Comparison of ENCODE assay signal across 13 cellular contexts in genomic region chr2:189467160-189467559, GRCh38. TPM values are rescaled to one million over a fixed set of nuclear protein-coding genes. Genes with fewer than 3 reads are reported as not detected.
DNase-seq lines count a peak whose midpoint lies in the region; ATAC-seq lines count a peak whose summit lies in the region.
"Had no signal": no experiment of that assay in that cellular context is flagged by ENCODE, and none has a peak within 500 bp of the region (broad histone marks: within the 10 kb centered on the region; RNA-seq: fewer than 3 reads in every experiment).

No MANE protein-coding gene starts in this region.

- H3K4me3 Mint-ChIP-seq in activated T-cell treated with anti-CD3 and anti-CD28 coated beads, Interleukin-2, amount 50 U/mL, for 72 hours, result no peak overlapping the region
- H3K4me3 Mint-ChIP-seq: CD8-positive, alpha-beta memory T cell; H9 had no signal

- no peak for ATAC-seq in activated T-cell treated with anti-CD3 and anti-CD28 coated beads, Interleukin-2, amount 50 U/mL, for 72 hours (replicated peaks in 1 of 2)
- ATAC-seq in left lobe of liver (peak; percentile 44), HG03196 (IDR thresholded peaks at IDR 0.05; ENCODE audit: unreplicated experiment) (no peak), GM21786 (IDR thresholded peaks at IDR 0.05; ENCODE audit: unreplicated experiment) (no peak), GM21723 (IDR thresholded peaks at IDR 0.05; ENCODE audit: unreplicated experiment) (no peak)

- H3K9me3 Mint-ChIP-seq in activated T-cell treated with anti-CD3 and anti-CD28 coated beads, Interleukin-2, amount 50 U/mL, for 72 hours, result no peaks in the 10 kb centered on the region
- H3K9me3 Mint-ChIP-seq: CD8-positive, alpha-beta memory T cell; H9 had no signal

- H3K27me3 Mint-ChIP-seq in activated T-cell treated with anti-CD3 and anti-CD28 coated beads, Interleukin-2, amount 50 U/mL, for 72 hours (ENCODE audit: low read depth), result no peaks in the 10 kb centered on the region
- H3K27me3 Mint-ChIP-seq: CD8-positive, alpha-beta memory T cell had no signal

- H3K4me1 Mint-ChIP-seq in activated T-cell treated with anti-CD3 and anti-CD28 coated beads, Interleukin-2, amount 50 U/mL, for 72 hours (ENCODE audit: low read depth), result no peaks in the 10 kb centered on the region
- H3K4me1 Mint-ChIP-seq: CD8-positive, alpha-beta memory T cell; H9 had no signal

- H3K27ac Mint-ChIP-seq in activated T-cell treated with anti-CD3 and anti-CD28 coated beads, Interleukin-2, amount 50 U/mL, for 72 hours, result peak overlapping the region; percentile 57

- no peak for DNase-seq in activated T-cell treated with anti-CD3 and anti-CD28 coated beads, Interleukin-2, amount 50 U/mL, for 72 hours
- no peak for DNase-seq in activated T-cell treated with anti-CD3 and anti-CD28 coated beads for 4 hours
- DNase-seq in CD1c-positive myeloid dendritic cell (ENCODE audit: extremely low spot score), result peak; percentile 3
- DNase-seq in MV-4-11 (lab: John Stamatoyannopoulos, UW), result peak; percentile 31
- no peak for DNase-seq in left lobe of liver (ENCODE audit: low spot score)
- DNase-seq: CD8-positive, alpha-beta memory T cell; DND-41; GDM1; GOT3; H9 had no signal

- H3K36me3 Mint-ChIP-seq in activated T-cell treated with anti-CD3 and anti-CD28 coated beads, Interleukin-2, amount 50 U/mL, for 72 hours (ENCODE audit: insufficient read depth in 2 of 2), result peaks cover 4 to 45% of the 10 kb centered on the region in 2 donors

RNA-seq across cellular contexts. Expression of gene WDR75, which starts 25.9 kb away (rescaled TPM):
- 10 to 100 TPM; 59.1 to 75.1 TPM for total RNA-seq in activated T-cell treated with anti-CD3 and anti-CD28 coated beads, Interleukin-2, amount 50 U/mL, for 72 hours
- 9.0 TPM for total RNA-seq in left lobe of liver

Comparison
In these comparisons a context has a peak if more than half of its experiments do, and no peak if none do; other contexts are left out.
1. DNase-seq: peak in CD1c-positive myeloid dendritic cell (single experiment) and MV-4-11 (single experiment); none in activated T-cell treated with anti-CD3 and anti-CD28 coated beads, Interleukin-2, amount 50 U/mL, for 72 hours (0 of 2), activated T-cell treated with anti-CD3 and anti-CD28 coated beads for 4 hours (single experiment) and left lobe of liver (single experiment).